9 cellular contexts compared by ENCODE assay signal in genomic region chr1:50599546-50599945, GRCh38.
"Had no signal": no experiment of that assay in that cellular context is flagged by ENCODE, and none has a peak within 500 bp of the region (broad histone marks: within the 10 kb centered on the region; RNA-seq: fewer than 3 reads in every experiment).

No MANE protein-coding gene starts in this region.

- H3K4me2 ChIP-seq: KMS-11 had no signal

- H3K27ac ChIP-seq: GM23248, KMS-11 had no signal

- H3K4me3 Mint-ChIP-seq: H9 had no signal

- DNase-seq: GM23248, GOT3, H9, HCEC 1CT, Kasumi-1, KBM-7 had no signal

- H3K4me3 ChIP-seq: GM23248 had no signal

- H3K27ac Mint-ChIP-seq: H9 had no signal

- FAIRE-seq: H54, HTR-8/SVneo had no signal

- H3K9me3 Mint-ChIP-seq: H9 had no signal

- H3K9ac ChIP-seq: GM23248, KMS-11 had no signal

- H2AFZ ChIP-seq: GM23248 had no signal
